Comparison of ENCODE assay signal across 23 cellular contexts in genomic region chr11:102216433-102217163, GRCh38.
DNase-seq lines count a peak whose midpoint lies in the region; ATAC-seq and TF ChIP-seq lines count a peak whose summit lies in the region.
"Had no signal": no experiment of that assay in that cellular context is flagged by ENCODE, and none has a peak within 500 bp of the region (broad histone marks: within the 10 kb centered on the region; RNA-seq: fewer than 3 reads in every experiment).

No MANE protein-coding gene starts in this region.

- H3K27me3 ChIP-seq in ascending aorta (no peaks in the 10 kb centered on the region), osteoblast (ENCODE audit: insufficient read depth, low read length) (no peaks in the 10 kb centered on the region), tibial artery (no peaks in the 10 kb centered on the region), PC-3 (ENCODE audit: low read length) (no peaks in the 10 kb centered on the region)

- H3K79me2 ChIP-seq in osteoblast (ENCODE audit: insufficient read depth, low read length) (peaks cover 46% of the 10 kb centered on the region), PC-3 (ENCODE audit: low read length) (no peaks in the 10 kb centered on the region)

- H3K9ac ChIP-seq in PC-3 (ENCODE audit: low read length): no peak overlapping the region

- no peak for TF ChIP-seq CTCF in ascending aorta (IDR thresholded peaks at IDR 0.05)
- TF ChIP-seq CTCF in osteoblast (IDR thresholded peaks at IDR 0.05; ENCODE audit: extremely low read depth, low read depth, low read length): no peak
- TF ChIP-seq CTCF in tibial artery (IDR thresholded peaks at IDR 0.05): no peak
- TF ChIP-seq CTCF in PC-3 (conservative IDR thresholded peaks at IDR 0.05; ENCODE audit: low read depth, low read length): no peak

- H3K4me3 ChIP-seq in ascending aorta (no peak overlapping the region), osteoblast (ENCODE audit: insufficient read depth, low read length) (no peak overlapping the region), tibial artery (no peak overlapping the region), PC-3 (ENCODE audit: low read length) (no peak overlapping the region)
- H3K4me3 ChIP-seq: GM12878, GM23338 had no signal

- POLR2A ChIA-PET in PC-3 (lab: Charles Lee; ENCODE audit: unreplicated experiment): no interaction called here

- H4K20me1 ChIP-seq in osteoblast (ENCODE audit: insufficient read depth, low read length) (no peaks in the 10 kb centered on the region), PC-3 (ENCODE audit: low read length) (no peaks in the 10 kb centered on the region)

- CTCF ChIA-PET in PC-3 (lab: Charles Lee): no interaction called here

- BruUV-seq in PC-3 (replicated peaks; lab: Mats Ljungman, UMichigan): no TSS peak

- H3K4me1 ChIP-seq in ascending aorta (peaks cover 6 to 47% of the 10 kb centered on the region in 2 donors), osteoblast (ENCODE audit: insufficient read depth, low read length) (peaks cover 17% of the 10 kb centered on the region), tibial artery (peaks cover 0 to 67% (median 25%) of the 10 kb centered on the region in 4 donors), PC-3 (ENCODE audit: insufficient read depth, low read length) (peaks cover 12% of the 10 kb centered on the region)

- H3K27ac ChIP-seq in ascending aorta (peak overlapping the region; percentile 89 to 91), osteoblast (ENCODE audit: low read depth, low read length) (peak overlapping the region; percentile 8), tibial artery (peak overlapping the region; percentile 57 to 66), PC-3 (ENCODE audit: low read length) (no peak overlapping the region)

- no peaks in the 10 kb centered on the region for H3K9me2 ChIP-seq in PC-3 (replicated peaks; ENCODE audit: low read length)

- no peak for ATAC-seq in PC-3
- ATAC-seq: activated CD8-positive, alpha-beta T cell treated with anti-CD3 and anti-CD28 coated beads, Interleukin-2, amount 10 ng/mL, durations not matched to agents 7 days and 5 days; effector memory CD8-positive, alpha-beta T cell; GM12878; GM23338; natural killer cell treated with Interleukin-12 subunit alpha and Interleukin-12 subunit beta and Interleukin-15 and Interleukin-18, amount 100 ng/mL, for 72 hours; stimulated activated naive CD8-positive, alpha-beta T cell treated with anti-CD3 and anti-CD28 coated beads, Interleukin-15, amount 100 ng/mL, for 72 hours had no signal

- H3K4me2 ChIP-seq in osteoblast (ENCODE audit: insufficient read depth, low read length) (no peak overlapping the region), PC-3 (ENCODE audit: low read length) (no peak overlapping the region)
- H3K4me2 ChIP-seq: GM23338 had no signal

- H3K9me3 ChIP-seq in ascending aorta (no peaks in the 10 kb centered on the region), osteoblast (ENCODE audit: low read depth, low read length) (no peaks in the 10 kb centered on the region), tibial artery (no peaks in the 10 kb centered on the region), PC-3 (ENCODE audit: low read length) (no peaks in the 10 kb centered on the region)

- H2AFZ ChIP-seq in osteoblast (ENCODE audit: low read length) (no peak overlapping the region), PC-3 (ENCODE audit: low read length) (no peak overlapping the region)
- H2AFZ ChIP-seq: GM23338 had no signal

- DNase-seq in ascending aorta (ENCODE audit: low spot score in 2 of 2) (no peak), foreskin melanocyte (peak; percentile 42), osteoblast (ENCODE audit: insufficient read length, low spot score, missing footprints) (no peak), tibial artery (no peak), PC-3 (no peak), NCI-H2171 treated with DMSO at 0.1 percent for 48 hours (lab: John Stamatoyannopoulos, UW) (no peak), kidney glomerular epithelial cell (lab: John Stamatoyannopoulos, UW) (no peak)
- no peak for DNase-seq in activated CD4-positive, alpha-beta T cell treated with anti-CD3 and anti-CD28 coated beads, Interleukin-2, amount 50 U/mL, for 48 hours
- DNase-seq: activated CD4-positive, CD25-positive, alpha-beta regulatory T cell; activated CD8-positive, alpha-beta T cell treated with anti-CD3 and anti-CD28 coated beads, Interleukin-2, amount 10 ng/mL, durations not matched to agents 7 days and 5 days; activated naive CD4-positive, alpha-beta T cell treated with anti-CD3 and anti-CD28 coated beads, Interleukin-2, amount 50 U/mL, for 16 hours; activated T-cell treated with anti-CD3 and anti-CD28 coated beads, Interleukin-2, amount 50 U/mL, for 1 hour; CD4-positive, CD25-positive, alpha-beta regulatory T cell; effector memory CD8-positive, alpha-beta T cell; MM.1S; NCI-H1436 treated with DMSO at 0.1 percent for 48 hours; NCI-H526 treated with DMSO at 0.1 percent for 48 hours; stimulated activated CD4-positive, alpha-beta T cell treated with anti-CD3 and anti-CD28 coated beads, Interleukin-4, amount 100 ng/mL, for 4 hours; stimulated activated naive CD8-positive, alpha-beta T cell treated with anti-CD3 and anti-CD28 coated beads, Interleukin-15, amount 100 ng/mL, for 72 hours; T1000 had no signal

- intact Hi-C loops in ascending aorta (cut with DNase I): loop anchor here (2.0 to 5.0 kb wide), 6 partner anchors 39 to 170 kb away; partner anchors contain the start of genes BIRC2, CFAP300 and YAP1
- intact Hi-C loops in tibial artery (cut with DNase I; ENCODE audit: low total_unique reads): no loop called here
- intact Hi-C loops in PC-3 (cut with micrococcal nuclease): no loop called here

- peaks cover 3 to 26% of the 10 kb centered on the region in 2 donors for H3K36me3 ChIP-seq in ascending aorta
- H3K36me3 ChIP-seq in osteoblast (ENCODE audit: insufficient read depth, low read length): peaks cover 39% of the 10 kb centered on the region
- peaks cover 0 to 20% (median 6%) of the 10 kb centered on the region in 3 donors for H3K36me3 ChIP-seq in tibial artery
- peaks cover 19% of the 10 kb centered on the region for H3K36me3 ChIP-seq in PC-3 (ENCODE audit: low read depth, low read length)

- no peaks in the 10 kb centered on the region for H3F3A ChIP-seq in PC-3 (ENCODE audit: low read length, unreplicated experiment)
